ENCODE assay signal across 8 cellular contexts in genomic region chr17:66541461-66542182, GRCh38.
DNase-seq lines count a peak whose midpoint lies in the region; ATAC-seq and TF ChIP-seq lines count a peak whose summit lies in the region.

No MANE protein-coding gene starts in this region.

- H3K36me3 Mint-ChIP-seq in central memory CD8-positive, alpha-beta T cell (ENCODE audit: insufficient read depth) = peaks cover 1% of the 10 kb centered on the region
- no peaks in the 10 kb centered on the region for H3K36me3 Mint-ChIP-seq in stimulated activated naive B cell treated with anti-CD40 and anti-IgM and Interleukin-4, amounts not matched to agents 10 μg/mL and 1 μg/mL and 100 μg/mL, for 72 hours

- ATAC-seq in GM21390 (IDR thresholded peaks at IDR 0.05; ENCODE audit: unreplicated experiment) = peak; percentile 82
- ATAC-seq in central memory CD8-positive, alpha-beta T cell (replicated peaks; ENCODE audit: extremely low read depth, poor library complexity, severe bottlenecking) = peak; percentile 14
- peak; percentile 83 to 85 for ATAC-seq in stimulated activated naive B cell treated with anti-CD40 and anti-IgM and Interleukin-4, amounts not matched to agents 10 μg/mL and 1 μg/mL and 100 μg/mL, for 72 hours (replicated peaks)

- TF ChIP-seq CTCF in GM13977 (IDR thresholded peaks at IDR 0.05; ENCODE audit: extremely low read depth, insufficient read depth, missing control alignments) = no peak

- in situ Hi-C loops in GM13977 (cut with MboI; ENCODE audit: low pct_unique_long_range_greater_than_20kb, low sequenced_read_pairs, unreplicated experiment) = no loop called here

- peaks cover 19% of the 10 kb centered on the region for H3K4me1 Mint-ChIP-seq in central memory CD8-positive, alpha-beta T cell
- H3K4me1 Mint-ChIP-seq in stimulated activated naive B cell treated with anti-CD40 and anti-IgM and Interleukin-4, amounts not matched to agents 10 μg/mL and 1 μg/mL and 100 μg/mL, for 72 hours = peaks cover 15 to 38% of the 10 kb centered on the region in 2 donors

- DNase-seq in GF-D8 (lab: John Stamatoyannopoulos, UW) (peak; percentile 70), HS-27A (ENCODE audit: low read depth) (peak; percentile 26), GM13977 (ENCODE audit: low spot score) (no peak), DMS114 treated with DMSO at 0.1 percent for 48 hours (lab: John Stamatoyannopoulos, UW; ENCODE audit: unreplicated experiment) (no peak)
- DNase-seq in central memory CD8-positive, alpha-beta T cell (ENCODE audit: low spot score in 2 of 2) = no peak
- peak; percentile 49 for DNase-seq in stimulated activated naive B cell treated with anti-CD40 and anti-IgM and Interleukin-4, amounts not matched to agents 10 μg/mL and 1 μg/mL and 100 μg/mL, for 72 hours
- DNase-seq in stimulated activated CD4-positive, alpha-beta T cell treated with anti-CD3 and anti-CD28 coated beads, Interleukin-4, amount 100 ng/mL, for 1 hour = no peak

- H3K9me3 Mint-ChIP-seq in central memory CD8-positive, alpha-beta T cell = no peaks in the 10 kb centered on the region
- H3K9me3 Mint-ChIP-seq in stimulated activated naive B cell treated with anti-CD40 and anti-IgM and Interleukin-4, amounts not matched to agents 10 μg/mL and 1 μg/mL and 100 μg/mL, for 72 hours = peaks cover 5 to 6% of the 10 kb centered on the region in 2 donors

- H3K27me3 Mint-ChIP-seq in central memory CD8-positive, alpha-beta T cell = no peaks in the 10 kb centered on the region
- no peaks in the 10 kb centered on the region for H3K27me3 Mint-ChIP-seq in stimulated activated naive B cell treated with anti-CD40 and anti-IgM and Interleukin-4, amounts not matched to agents 10 μg/mL and 1 μg/mL and 100 μg/mL, for 72 hours

- peak overlapping the region; percentile 45 for H3K27ac Mint-ChIP-seq in central memory CD8-positive, alpha-beta T cell (ENCODE audit: low read depth)
- H3K27ac Mint-ChIP-seq in stimulated activated naive B cell treated with anti-CD40 and anti-IgM and Interleukin-4, amounts not matched to agents 10 μg/mL and 1 μg/mL and 100 μg/mL, for 72 hours = peak overlapping the region; percentile 76

- H3K4me3 Mint-ChIP-seq in central memory CD8-positive, alpha-beta T cell = peak overlapping the region; percentile 38
- peak overlapping the region in 1 of 2 donors; percentile 16 for H3K4me3 Mint-ChIP-seq in stimulated activated naive B cell treated with anti-CD40 and anti-IgM and Interleukin-4, amounts not matched to agents 10 μg/mL and 1 μg/mL and 100 μg/mL, for 72 hours

Comparison
In these comparisons a context has a peak if more than half of its experiments do, and no peak if none do; other contexts are left out.
1. DNase-seq: peak in GF-D8 (single experiment), HS-27A (single experiment) and stimulated activated naive B cell treated with anti-CD40 and anti-IgM and Interleukin-4, amounts not matched to agents 10 μg/mL and 1 μg/mL and 100 μg/mL, for 72 hours (single experiment); none in central memory CD8-positive, alpha-beta T cell (0 of 2), GM13977 (single experiment), DMS114 treated with DMSO at 0.1 percent for 48 hours (single experiment) and stimulated activated CD4-positive, alpha-beta T cell treated with anti-CD3 and anti-CD28 coated beads, Interleukin-4, amount 100 ng/mL, for 1 hour (single experiment).
2. ATAC-seq: peak in every context shown above with its lines; median percentile 84 in stimulated activated naive B cell treated with anti-CD40 and anti-IgM and Interleukin-4, amounts not matched to agents 10 μg/mL and 1 μg/mL and 100 μg/mL, for 72 hours; 82 in GM21390; 14 in central memory CD8-positive, alpha-beta T cell.